Comparison of ENCODE assay signal across 1 cellular context in the genomic region with DNA sequence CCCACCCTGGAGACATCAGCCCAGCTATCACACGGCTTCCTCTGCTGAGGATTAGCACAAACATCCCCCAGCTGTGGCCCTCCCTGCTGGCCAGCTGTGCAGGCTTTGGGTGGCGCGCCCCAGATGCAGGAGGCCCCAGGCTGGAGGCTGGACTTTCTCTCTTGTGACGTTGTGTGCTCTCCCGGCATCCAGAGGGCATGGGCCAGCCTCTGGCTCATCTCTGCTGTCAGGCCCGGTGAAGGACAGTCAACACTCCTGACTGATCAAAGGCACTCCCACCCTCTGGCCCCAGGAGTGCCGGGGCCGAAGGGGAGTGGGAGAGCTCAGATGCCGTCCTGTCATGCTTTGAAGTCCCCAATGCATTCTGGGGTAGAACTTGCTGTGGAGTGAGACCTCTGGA.
A peak's percentile ranks its signal among the peaks of the same experiment; 100 is the strongest.
TF ChIP-seq lines count a peak whose summit lies in the region.

No MANE protein-coding gene starts in this region.

TF ChIP-seq in HepG2, 621 proteins besides CTCF, POLR2A, EP300 and RAD21 (continued from another document and continues in another):
- TF ChIP-seq ZNF574 (CRISPR knock-in tag; IDR thresholded peaks at IDR 0.05) (no peak), ZBTB3 (CRISPR knock-in tag; IDR thresholded peaks at IDR 0.05; ENCODE audit: borderline replicate concordance, low read depth) (no peak), TBX2 (CRISPR knock-in tag; IDR thresholded peaks at IDR 0.05; ENCODE audit: borderline replicate concordance) (peak; percentile 20; the same call in 1 of the 2 replicates), ARID2 (CRISPR knock-in tag; IDR thresholded peaks at IDR 0.05; ENCODE audit: borderline replicate concordance) (no peak), MAZ (IDR thresholded peaks at IDR 0.05; ENCODE audit: borderline replicate concordance, low read depth, low read length) (no peak), MAZ (CRISPR knock-in tag; IDR thresholded peaks at IDR 0.05; ENCODE audit: low read depth) (no peak), NCOA2 (CRISPR knock-in tag; IDR thresholded peaks at IDR 0.05) (no peak), ZFAT (CRISPR knock-in tag; conservative IDR thresholded peaks at IDR 0.05) (no peak), JUN (CRISPR knock-in tag; IDR thresholded peaks at IDR 0.05) (no peak), SRF (IDR thresholded peaks at IDR 0.05; ENCODE audit: low read depth, low read length) (no peak), FLYWCH1 (CRISPR knock-in tag; IDR thresholded peaks at IDR 0.05) (no peak), ZNF687 (CRISPR knock-in tag; IDR thresholded peaks at IDR 0.05) (peak; percentile 75), ZNF501 (CRISPR knock-in tag; IDR thresholded peaks at IDR 0.05) (0 out of 2 replicates have a peak, but pooled peaks have one; percentile 17), CEBPZ (IDR thresholded peaks at IDR 0.05; ENCODE audit: low read length) (no peak), E2F2 (CRISPR knock-in tag; IDR thresholded peaks at IDR 0.05; ENCODE audit: borderline replicate concordance) (no peak), NKX3-1 (CRISPR knock-in tag; IDR thresholded peaks at IDR 0.05) (no peak), ZNF768 (CRISPR knock-in tag; IDR thresholded peaks at IDR 0.05) (peak; percentile 12; the same call in 1 of the 2 replicates)
- TF ChIP-seq, protein P1, sequence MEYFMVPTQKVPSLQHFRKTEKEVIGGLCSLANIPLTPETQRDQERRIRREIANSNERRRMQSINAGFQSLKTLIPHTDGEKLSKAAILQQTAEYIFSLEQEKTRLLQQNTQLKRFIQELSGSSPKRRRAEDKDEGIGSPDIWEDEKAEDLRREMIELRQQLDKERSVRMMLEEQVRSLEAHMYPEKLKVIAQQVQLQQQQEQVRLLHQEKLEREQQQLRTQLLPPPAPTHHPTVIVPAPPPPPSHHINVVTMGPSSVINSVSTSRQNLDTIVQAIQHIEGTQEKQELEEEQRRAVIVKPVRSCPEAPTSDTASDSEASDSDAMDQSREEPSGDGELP (IDR thresholded peaks at IDR 0.05; ENCODE audit: borderline replicate concordance, low read depth) = peak; percentile 60; the same call in 1 of the 2 replicates
- TF ChIP-seq, protein P2, sequence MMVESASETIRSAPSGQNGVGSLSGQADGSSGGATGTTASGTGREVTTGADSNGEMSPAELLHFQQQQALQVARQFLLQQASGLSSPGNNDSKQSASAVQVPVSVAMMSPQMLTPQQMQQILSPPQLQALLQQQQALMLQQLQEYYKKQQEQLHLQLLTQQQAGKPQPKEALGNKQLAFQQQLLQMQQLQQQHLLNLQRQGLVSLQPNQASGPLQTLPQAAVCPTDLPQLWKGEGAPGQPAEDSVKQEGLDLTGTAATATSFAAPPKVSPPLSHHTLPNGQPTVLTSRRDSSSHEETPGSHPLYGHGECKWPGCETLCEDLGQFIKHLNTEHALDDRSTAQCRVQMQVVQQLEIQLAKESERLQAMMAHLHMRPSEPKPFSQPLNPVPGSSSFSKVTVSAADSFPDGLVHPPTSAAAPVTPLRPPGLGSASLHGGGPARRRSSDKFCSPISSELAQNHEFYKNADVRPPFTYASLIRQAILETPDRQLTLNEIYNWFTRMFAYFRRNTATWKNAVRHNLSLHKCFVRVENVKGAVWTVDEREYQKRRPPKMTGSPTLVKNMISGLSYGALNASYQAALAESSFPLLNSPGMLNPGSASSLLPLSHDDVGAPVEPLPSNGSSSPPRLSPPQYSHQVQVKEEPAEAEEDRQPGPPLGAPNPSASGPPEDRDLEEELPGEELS (CRISPR knock-in tag; IDR thresholded peaks at IDR 0.05) = no peak
- TF ChIP-seq, protein P3, sequence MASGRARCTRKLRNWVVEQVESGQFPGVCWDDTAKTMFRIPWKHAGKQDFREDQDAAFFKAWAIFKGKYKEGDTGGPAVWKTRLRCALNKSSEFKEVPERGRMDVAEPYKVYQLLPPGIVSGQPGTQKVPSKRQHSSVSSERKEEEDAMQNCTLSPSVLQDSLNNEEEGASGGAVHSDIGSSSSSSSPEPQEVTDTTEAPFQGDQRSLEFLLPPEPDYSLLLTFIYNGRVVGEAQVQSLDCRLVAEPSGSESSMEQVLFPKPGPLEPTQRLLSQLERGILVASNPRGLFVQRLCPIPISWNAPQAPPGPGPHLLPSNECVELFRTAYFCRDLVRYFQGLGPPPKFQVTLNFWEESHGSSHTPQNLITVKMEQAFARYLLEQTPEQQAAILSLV (CRISPR knock-in tag; IDR thresholded peaks at IDR 0.05; ENCODE audit: borderline replicate concordance) = no peak
- TF ChIP-seq, protein P4, sequence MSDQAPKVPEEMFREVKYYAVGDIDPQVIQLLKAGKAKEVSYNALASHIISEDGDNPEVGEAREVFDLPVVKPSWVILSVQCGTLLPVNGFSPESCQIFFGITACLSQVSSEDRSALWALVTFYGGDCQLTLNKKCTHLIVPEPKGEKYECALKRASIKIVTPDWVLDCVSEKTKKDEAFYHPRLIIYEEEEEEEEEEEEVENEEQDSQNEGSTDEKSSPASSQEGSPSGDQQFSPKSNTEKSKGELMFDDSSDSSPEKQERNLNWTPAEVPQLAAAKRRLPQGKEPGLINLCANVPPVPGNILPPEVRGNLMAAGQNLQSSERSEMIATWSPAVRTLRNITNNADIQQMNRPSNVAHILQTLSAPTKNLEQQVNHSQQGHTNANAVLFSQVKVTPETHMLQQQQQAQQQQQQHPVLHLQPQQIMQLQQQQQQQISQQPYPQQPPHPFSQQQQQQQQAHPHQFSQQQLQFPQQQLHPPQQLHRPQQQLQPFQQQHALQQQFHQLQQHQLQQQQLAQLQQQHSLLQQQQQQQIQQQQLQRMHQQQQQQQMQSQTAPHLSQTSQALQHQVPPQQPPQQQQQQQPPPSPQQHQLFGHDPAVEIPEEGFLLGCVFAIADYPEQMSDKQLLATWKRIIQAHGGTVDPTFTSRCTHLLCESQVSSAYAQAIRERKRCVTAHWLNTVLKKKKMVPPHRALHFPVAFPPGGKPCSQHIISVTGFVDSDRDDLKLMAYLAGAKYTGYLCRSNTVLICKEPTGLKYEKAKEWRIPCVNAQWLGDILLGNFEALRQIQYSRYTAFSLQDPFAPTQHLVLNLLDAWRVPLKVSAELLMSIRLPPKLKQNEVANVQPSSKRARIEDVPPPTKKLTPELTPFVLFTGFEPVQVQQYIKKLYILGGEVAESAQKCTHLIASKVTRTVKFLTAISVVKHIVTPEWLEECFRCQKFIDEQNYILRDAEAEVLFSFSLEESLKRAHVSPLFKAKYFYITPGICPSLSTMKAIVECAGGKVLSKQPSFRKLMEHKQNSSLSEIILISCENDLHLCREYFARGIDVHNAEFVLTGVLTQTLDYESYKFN (CRISPR knock-in tag; conservative IDR thresholded peaks at IDR 0.05) = peak; percentile 71
- TF ChIP-seq, protein P5, sequence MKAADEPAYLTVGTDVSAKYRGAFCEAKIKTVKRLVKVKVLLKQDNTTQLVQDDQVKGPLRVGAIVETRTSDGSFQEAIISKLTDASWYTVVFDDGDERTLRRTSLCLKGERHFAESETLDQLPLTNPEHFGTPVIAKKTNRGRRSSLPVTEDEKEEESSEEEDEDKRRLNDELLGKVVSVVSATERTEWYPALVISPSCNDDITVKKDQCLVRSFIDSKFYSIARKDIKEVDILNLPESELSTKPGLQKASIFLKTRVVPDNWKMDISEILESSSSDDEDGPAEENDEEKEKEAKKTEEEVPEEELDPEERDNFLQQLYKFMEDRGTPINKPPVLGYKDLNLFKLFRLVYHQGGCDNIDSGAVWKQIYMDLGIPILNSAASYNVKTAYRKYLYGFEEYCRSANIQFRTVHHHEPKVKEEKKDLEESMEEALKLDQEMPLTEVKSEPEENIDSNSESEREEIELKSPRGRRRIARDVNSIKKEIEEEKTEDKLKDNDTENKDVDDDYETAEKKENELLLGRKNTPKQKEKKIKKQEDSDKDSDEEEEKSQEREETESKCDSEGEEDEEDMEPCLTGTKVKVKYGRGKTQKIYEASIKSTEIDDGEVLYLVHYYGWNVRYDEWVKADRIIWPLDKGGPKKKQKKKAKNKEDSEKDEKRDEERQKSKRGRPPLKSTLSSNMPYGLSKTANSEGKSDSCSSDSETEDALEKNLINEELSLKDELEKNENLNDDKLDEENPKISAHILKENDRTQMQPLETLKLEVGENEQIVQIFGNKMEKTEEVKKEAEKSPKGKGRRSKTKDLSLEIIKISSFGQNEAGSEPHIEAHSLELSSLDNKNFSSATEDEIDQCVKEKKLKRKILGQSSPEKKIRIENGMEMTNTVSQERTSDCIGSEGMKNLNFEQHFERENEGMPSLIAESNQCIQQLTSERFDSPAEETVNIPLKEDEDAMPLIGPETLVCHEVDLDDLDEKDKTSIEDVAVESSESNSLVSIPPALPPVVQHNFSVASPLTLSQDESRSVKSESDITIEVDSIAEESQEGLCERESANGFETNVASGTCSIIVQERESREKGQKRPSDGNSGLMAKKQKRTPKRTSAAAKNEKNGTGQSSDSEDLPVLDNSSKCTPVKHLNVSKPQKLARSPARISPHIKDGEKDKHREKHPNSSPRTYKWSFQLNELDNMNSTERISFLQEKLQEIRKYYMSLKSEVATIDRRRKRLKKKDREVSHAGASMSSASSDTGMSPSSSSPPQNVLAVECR (CRISPR knock-in tag; IDR thresholded peaks at IDR 0.05; ENCODE audit: borderline replicate concordance) = no peak
